10 cellular contexts compared by ENCODE assay signal in genomic region chr12:46402451-46402850, GRCh38. TPM values are rescaled to one million over a fixed set of nuclear protein-coding genes. Genes with fewer than 3 reads are reported as not detected.
DNase-seq lines count a peak whose midpoint lies in the region; ATAC-seq, FAIRE-seq and TF ChIP-seq lines count a peak whose summit lies in the region.
"Had no signal": no experiment of that assay in that cellular context is flagged by ENCODE, and none has a peak within 500 bp of the region (broad histone marks: within the 10 kb centered on the region; RNA-seq: fewer than 3 reads in every experiment).

No MANE protein-coding gene starts in this region.

- H3K4me2 ChIP-seq in HCT116 (ENCODE audit: low read length) (no peak overlapping the region; the same call in 1 of the 2 replicates), astrocyte (ENCODE audit: low read length) (peak overlapping the region; percentile 65)

- H3K27ac ChIP-seq in HCT116 (ENCODE audit: low read depth, low read length) = no peak overlapping the region
- peak overlapping the region; percentile 81 for H3K27ac ChIP-seq in astrocyte (ENCODE audit: low read depth, low read length)
- H3K27ac ChIP-seq in stomach smooth muscle (ENCODE audit: low read length) = peak overlapping the region; percentile 4

- POLR2A ChIA-PET in HCT116 (lab: Charles Lee) = interaction anchor here (0.9 kb wide), 1 partner anchor 72 kb away, joined by 3 read pairs; no protein-coding TSS in a partner anchor

- 0 out of 2 replicates have a peak, but pooled peaks have one; percentile 46 for ATAC-seq in HCT116
- no peak for ATAC-seq in activated T-cell treated with anti-CD3 and anti-CD28 coated beads, Interleukin-2, amount 50 U/mL, for 72 hours (replicated peaks in 1 of 2)

- RAD21 ChIA-PET in HCT116 (lab: Charles Lee; ENCODE audit: low non-redundant PET in 1 of 2, low total read pairs in 2 of 2, uncharacterized antibody in 2 of 2, unreplicated experiment in 2 of 2) = no interaction called here

- H3K4me1 Mint-ChIP-seq in astrocyte (ENCODE audit: low read depth, unreplicated experiment) = peaks cover 40% of the 10 kb centered on the region
- peaks cover 70% of the 10 kb centered on the region for H3K4me1 Mint-ChIP-seq in activated T-cell treated with anti-CD3 and anti-CD28 coated beads, Interleukin-2, amount 50 U/mL, for 72 hours (ENCODE audit: low read depth)

- H3K9me3 ChIP-seq in HCT116 (ENCODE audit: control insufficient read depth in 1 of 2, insufficient read depth in 1 of 2, low read depth in 1 of 2, low read length in 2 of 2) = no peaks in the 10 kb centered on the region
- H3K9me3 ChIP-seq in astrocyte (ENCODE audit: insufficient read depth, low read depth, low read length) = no peaks in the 10 kb centered on the region
- no peaks in the 10 kb centered on the region for H3K9me3 ChIP-seq in stomach smooth muscle (ENCODE audit: control insufficient read depth in 2 of 2, low read length in 2 of 2)

- H4K20me1 ChIP-seq in HCT116 (ENCODE audit: insufficient read depth) (no peaks in the 10 kb centered on the region), astrocyte (ENCODE audit: insufficient read depth, low read length) (no peaks in the 10 kb centered on the region)

- TF ChIP-seq CTCF in HCT116 (IDR thresholded peaks at IDR 0.05 in 2 of 3, conservative IDR thresholded peaks at IDR 0.05 in 1 of 3; ENCODE audit: borderline replicate concordance in 1 of 3, insufficient read depth in 1 of 3, low read depth in 2 of 3, low read length in 2 of 3) (no peak), astrocyte (IDR thresholded peaks at IDR 0.05; ENCODE audit: insufficient read depth, low read depth, low read length) (no peak)

- H3K4me1 ChIP-seq in HCT116 (ENCODE audit: control insufficient read depth in 1 of 2, insufficient read depth in 2 of 2, low read length in 2 of 2) (peaks cover 13 to 17% of the 10 kb centered on the region in 2 experiments), astrocyte (ENCODE audit: insufficient read depth, low read length) (peaks cover 49% of the 10 kb centered on the region), stomach smooth muscle (ENCODE audit: control insufficient read depth, insufficient read depth, low read length) (peaks cover 21% of the 10 kb centered on the region)

- H3K36me3 Mint-ChIP-seq in astrocyte (ENCODE audit: low read depth, unreplicated experiment) = peaks cover 4% of the 10 kb centered on the region
- peaks cover 3 to 19% of the 10 kb centered on the region in 2 donors for H3K36me3 Mint-ChIP-seq in activated T-cell treated with anti-CD3 and anti-CD28 coated beads, Interleukin-2, amount 50 U/mL, for 72 hours (ENCODE audit: insufficient read depth in 2 of 2)

- H3K4me3 ChIP-seq in HCT116 (replicated peaks in 1 of 2; ENCODE audit: low read depth in 1 of 2, low read length in 2 of 2) (no peak overlapping the region), astrocyte (ENCODE audit: insufficient read depth, low read depth, low read length) (no peak overlapping the region), stomach smooth muscle (ENCODE audit: low read length in 2 of 2) (no peak overlapping the region)

- no peak overlapping the region for H3K9ac ChIP-seq in HCT116 (ENCODE audit: low read length)
- H3K9ac ChIP-seq in astrocyte (ENCODE audit: low read length) = peak overlapping the region; percentile 66
- no peak overlapping the region for H3K9ac ChIP-seq in stomach smooth muscle (ENCODE audit: low read length in 2 of 2)

- H3K36me3 ChIP-seq in HCT116 (ENCODE audit: control insufficient read depth in 1 of 2, insufficient read depth in 2 of 2, low read length in 2 of 2) = no peaks in the 10 kb centered on the region
- no peaks in the 10 kb centered on the region for H3K36me3 ChIP-seq in astrocyte (ENCODE audit: insufficient read depth, low read length)
- no peaks in the 10 kb centered on the region for H3K36me3 ChIP-seq in stomach smooth muscle (ENCODE audit: control insufficient read depth in 2 of 2, insufficient read depth in 2 of 2, low read length in 2 of 2)

- no peaks in the 10 kb centered on the region for H3K27me3 Mint-ChIP-seq in astrocyte (ENCODE audit: low read depth, unreplicated experiment)
- no peaks in the 10 kb centered on the region for H3K27me3 Mint-ChIP-seq in activated T-cell treated with anti-CD3 and anti-CD28 coated beads, Interleukin-2, amount 50 U/mL, for 72 hours (ENCODE audit: low read depth)

- peak overlapping the region; percentile 86 for H3K27ac Mint-ChIP-seq in astrocyte (ENCODE audit: unreplicated experiment)
- H3K27ac Mint-ChIP-seq in activated T-cell treated with anti-CD3 and anti-CD28 coated beads, Interleukin-2, amount 50 U/mL, for 72 hours = no peak overlapping the region

- intact Hi-C loops in HCT116 (cut with micrococcal nuclease) = no loop called here

- H3K4me3 Mint-ChIP-seq in astrocyte (ENCODE audit: unreplicated experiment) = no peak overlapping the region
- no peak overlapping the region for H3K4me3 Mint-ChIP-seq in activated T-cell treated with anti-CD3 and anti-CD28 coated beads, Interleukin-2, amount 50 U/mL, for 72 hours

- CTCF ChIA-PET in HCT116 (lab: Charles Lee) = no interaction called here

- H3K27me3 ChIP-seq in HCT116 (ENCODE audit: insufficient read depth, low read length) (no peaks in the 10 kb centered on the region), astrocyte (ENCODE audit: insufficient read depth, low read length) (no peaks in the 10 kb centered on the region), stomach smooth muscle (ENCODE audit: control insufficient read depth in 1 of 2, insufficient read depth in 2 of 2, low read length in 2 of 2) (no peaks in the 10 kb centered on the region)

- TF ChIP-seq RAD21 in HCT116 (IDR thresholded peaks at IDR 0.05; ENCODE audit: low read depth) = no peak

- no TSS peak for BruUV-seq in HCT116 (replicated peaks; lab: Mats Ljungman, UMichigan)

- peaks cover 9% of the 10 kb centered on the region for H3K9me3 Mint-ChIP-seq in astrocyte (ENCODE audit: unreplicated experiment)
- H3K9me3 Mint-ChIP-seq in activated T-cell treated with anti-CD3 and anti-CD28 coated beads, Interleukin-2, amount 50 U/mL, for 72 hours = peaks cover 1 to 3% of the 10 kb centered on the region in 2 donors

- no peak for FAIRE-seq in astrocyte (lab: Jason Lieb, UNC)

- no peaks in the 10 kb centered on the region for H3K79me2 ChIP-seq in HCT116 (ENCODE audit: insufficient read depth, low read length)
- H3K79me2 ChIP-seq in astrocyte (ENCODE audit: insufficient read depth, low read length) = no peaks in the 10 kb centered on the region

- no peaks in the 10 kb centered on the region for H3K9me2 ChIP-seq in HCT116 (ENCODE audit: insufficient read depth)

- TF ChIP-seq POLR2A in HCT116 (IDR thresholded peaks at IDR 0.05; ENCODE audit: borderline replicate concordance, extremely low read depth, insufficient read depth, insufficient read length) = no peak

- H2AFZ ChIP-seq in HCT116 (ENCODE audit: low read depth, low read length, poor library complexity, severe bottlenecking) = no peak overlapping the region
- no peak overlapping the region for H2AFZ ChIP-seq in astrocyte (ENCODE audit: low read depth, low read length)

- DNase-seq in HCT116 (ENCODE audit: low read depth, low spot score) (no peak), astrocyte (ENCODE audit: low read depth) (peak; percentile 97), iris pigment epithelial cell (ENCODE audit: low read depth) (peak; percentile 72), DMS79 treated with DMSO at 0.1 percent for 48 hours (lab: John Stamatoyannopoulos, UW) (no peak), NCI-H526 treated with DMSO at 0.1 percent for 48 hours (lab: John Stamatoyannopoulos, UW) (no peak)
- no peak for DNase-seq in activated T-cell treated with anti-CD3 and anti-CD28 coated beads, Interleukin-2, amount 50 U/mL, for 48 hours
- no peak for DNase-seq in activated T-cell treated with anti-CD3 and anti-CD28 coated beads, Interleukin-2, amount 50 U/mL, for 72 hours
- DNase-seq: activated CD4-positive, CD25-positive, alpha-beta regulatory T cell treated with anti-CD3 and anti-CD28 coated beads, Interleukin-2, amount 50 U/mL, for 72 hours; KG1 had no signal

TF ChIP-seq in HCT116, 20 proteins besides CTCF, POLR2A, EP300 and RAD21:
- TF ChIP-seq FOSL1 (IDR thresholded peaks at IDR 0.05; ENCODE audit: low read depth) (no peak), TCF7L2 (IDR thresholded peaks at IDR 0.05; ENCODE audit: borderline replicate concordance, extremely low read depth, insufficient read depth, insufficient read length) (no peak), CEBPB (IDR thresholded peaks at IDR 0.05; ENCODE audit: low read depth) (no peak), JUND (IDR thresholded peaks at IDR 0.05) (no peak), CBX3 (IDR thresholded peaks at IDR 0.05; ENCODE audit: low read depth) (no peak), MAX (IDR thresholded peaks at IDR 0.05) (no peak), ZFX (IDR thresholded peaks at IDR 0.05) (no peak), SIN3A (IDR thresholded peaks at IDR 0.05; ENCODE audit: low read depth) (no peak)

RNA-seq across cellular contexts. Expression of gene SLC38A2, which starts 29.9 kb away (rescaled TPM):
- 1,049 TPM for total RNA-seq in HCT116 (2021; ENCODE audit: unreplicated experiment)
- 307 and 350 TPM in 2 replicates for polyA plus RNA-seq in HCT116 (2012)
- total RNA-seq in astrocyte = 378 and 421 TPM in 2 replicates
- 100 to 1,000 TPM; 481 to 496 TPM for total RNA-seq in activated T-cell treated with anti-CD3 and anti-CD28 coated beads, Interleukin-2, amount 50 U/mL, for 72 hours

Comparison
In these comparisons a context has a peak if more than half of its experiments do, and no peak if none do; other contexts are left out.
1. DNase-seq: peak in astrocyte (single experiment) and iris pigment epithelial cell (single experiment); none in HCT116 (single experiment), DMS79 treated with DMSO at 0.1 percent for 48 hours (single experiment), activated T-cell treated with anti-CD3 and anti-CD28 coated beads, Interleukin-2, amount 50 U/mL, for 48 hours (0 of 2), NCI-H526 treated with DMSO at 0.1 percent for 48 hours (single experiment) and activated T-cell treated with anti-CD3 and anti-CD28 coated beads, Interleukin-2, amount 50 U/mL, for 72 hours (0 of 2).